8 cellular contexts compared by ENCODE assay signal in the genomic region with DNA sequence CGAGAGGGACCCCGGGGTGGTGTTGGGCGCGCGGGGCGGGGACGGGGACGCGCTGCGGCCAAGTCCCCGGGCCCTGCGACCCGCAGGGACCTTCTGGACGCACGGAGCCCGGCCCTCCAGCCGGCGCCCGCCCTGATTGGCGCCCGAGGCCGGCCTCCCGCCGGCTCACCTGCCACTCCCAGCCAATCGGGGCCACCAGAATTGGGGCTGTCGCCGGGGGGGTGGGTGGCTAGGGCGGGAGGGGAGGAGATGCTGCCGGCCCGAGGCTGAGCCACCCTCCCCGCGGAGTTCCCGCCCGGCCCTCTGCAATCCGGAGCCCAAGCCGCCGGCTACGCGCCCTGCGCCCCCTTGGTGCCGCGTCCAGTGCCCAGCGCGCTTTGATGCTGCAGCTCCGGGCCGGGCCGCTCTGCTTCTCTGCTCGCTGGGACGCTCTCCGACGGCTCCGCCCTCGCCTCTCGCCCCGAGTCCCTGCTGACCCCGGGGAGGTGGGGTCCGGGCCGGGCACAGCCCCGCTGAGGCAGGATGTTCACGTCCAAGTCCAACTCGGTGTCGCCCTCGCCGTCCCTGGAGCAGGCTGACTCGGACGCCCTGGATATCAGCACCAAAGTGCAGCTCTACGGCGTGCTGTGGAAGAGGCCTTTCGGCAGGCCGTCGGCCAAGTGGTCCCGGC. TPM values are rescaled to one million over a fixed set of nuclear protein-coding genes. Genes with fewer than 3 reads are reported as not detected.
A peak's percentile ranks its signal among the peaks of the same experiment; 100 is the strongest.
DNase-seq lines count a peak whose midpoint lies in the region; TF ChIP-seq lines count a peak whose summit lies in the region.

Gene PLEKHD1, plus strand, starts transcription at position 285 of the 670 bp plus-strand sequence. Its CDS starts 238 bp downstream, at position 523.

- no peaks in the 10 kb centered on the region for H3K36me3 Mint-ChIP-seq in CD14-positive monocyte

- H3K27me3 ChIP-seq in neuron (ENCODE audit: insufficient read depth, low read length) = peaks cover 61% of the 10 kb centered on the region

- intact Hi-C loops in CD14-positive monocyte (cut with micrococcal nuclease) = no loop called here

- TF ChIP-seq CTCF in C4-2B (conservative IDR thresholded peaks at IDR 0.05) (no peak), fibroblast of the aortic adventitia (IDR thresholded peaks at IDR 0.05; ENCODE audit: insufficient read depth, low read length) (no peak), CD14-positive monocyte (IDR thresholded peaks at IDR 0.05) (no peak)

- peak within 1 kb of the TSS; percentile 41 for H2AFZ ChIP-seq in neuron (ENCODE audit: low read depth, low read length)

- peaks cover 54 to 76% (median 72%) of the 10 kb centered on the region in 3 donors for H3K27me3 Mint-ChIP-seq in CD14-positive monocyte (ENCODE audit: low read depth in 3 of 3)

- H3K4me3 ChIP-seq in fibroblast of the aortic adventitia (ENCODE audit: low read depth, low read length) = peak within 1 kb of the TSS; percentile 25
- peak within 1 kb of the TSS; percentile 38 for H3K4me3 ChIP-seq in neuron (ENCODE audit: low read length)

- peaks cover 0 to 10% (median 0%) of the 10 kb centered on the region in 7 donors for H3K9me3 Mint-ChIP-seq in CD14-positive monocyte

- peaks cover 5% of the 10 kb centered on the region for H3K4me1 Mint-ChIP-seq in CD14-positive monocyte

- peak within 1 kb of the TSS in 1 of 7 donors; percentile 14 for H3K27ac Mint-ChIP-seq in CD14-positive monocyte

- no peaks in the 10 kb centered on the region for H3K36me3 ChIP-seq in neuron (ENCODE audit: insufficient read depth, low read length)

- peak within 1 kb of the TSS in 1 of 2 donors; percentile 72 for H3K4me3 Mint-ChIP-seq in CD14-positive monocyte

- H3K27ac ChIP-seq in C4-2B = peak within 1 kb of the TSS; percentile 53

- peaks cover 24% of the 10 kb centered on the region for H3K4me1 ChIP-seq in neuron (ENCODE audit: insufficient read depth, low read length)

- peak; percentile 44 for DNase-seq in NCI-H510A treated with DMSO at 0.1 percent for 48 hours (lab: John Stamatoyannopoulos, UW)
- DNase-seq in fibroblast of the aortic adventitia (ENCODE audit: low read depth) = no peak
- DNase-seq in T-helper 2 cell = no peak
- DNase-seq in HT-29 (ENCODE audit: low spot score) = no peak
- DNase-seq in pons (ENCODE audit: low spot score) = no peak
- DNase-seq in CD14-positive monocyte (ENCODE audit: low spot score) = no peak

- no peaks in the 10 kb centered on the region for H3K9me3 ChIP-seq in neuron (ENCODE audit: low read length)

RNA-seq across cellular contexts. Expression of gene PLEKHD1, which starts in this region (rescaled TPM):
- total RNA-seq in fibroblast of the aortic adventitia (ENCODE audit: low replicate concordance) = 0.09 TPM in 1 of 2 replicates, not detected in the other
- total RNA-seq in HT-29 (2014; rRNA removed; shearing (Covaris generic)) = not detected in 2 replicates
- not detected for polyA plus RNA-seq in CD14-positive monocyte
